In the genomic region with DNA sequence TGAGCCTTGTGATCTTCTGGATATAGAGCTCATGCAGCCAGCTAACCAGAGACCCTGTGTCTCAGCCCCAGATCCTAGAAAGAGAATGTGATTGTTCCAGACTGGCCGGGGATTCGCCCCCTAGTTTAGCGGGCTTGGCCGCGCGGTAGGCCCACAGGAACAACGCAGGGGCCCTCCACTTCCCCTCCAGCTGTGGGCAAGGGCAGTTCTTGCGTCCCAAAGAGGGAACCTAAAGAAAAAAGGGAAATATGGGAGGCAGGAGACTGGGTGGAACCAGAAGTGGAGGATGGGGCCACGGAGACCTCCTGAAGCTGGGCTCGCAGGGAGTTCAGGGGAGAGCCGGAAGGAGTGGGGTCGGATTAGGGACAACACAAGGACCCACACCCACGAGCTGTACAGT, we compare ENCODE assay signal across 18 cellular contexts. TPM values are rescaled to one million over a fixed set of nuclear protein-coding genes. Genes with fewer than 3 reads are reported as not detected.
DNase-seq lines count a peak whose midpoint lies in the region; ATAC-seq and TF ChIP-seq lines count a peak whose summit lies in the region.
"Had no signal": no experiment of that assay in that cellular context is flagged by ENCODE, and none has a peak within 500 bp of the region (broad histone marks: within the 10 kb centered on the region; RNA-seq: fewer than 3 reads in every experiment).

No MANE protein-coding gene starts in this region.

- no TSS peak for BruUV-seq in PC-3 (replicated peaks; lab: Mats Ljungman, UMichigan)

- H3K4me1 ChIP-seq in BLaER1 (peaks cover 40% of the 10 kb centered on the region), PC-3 (ENCODE audit: insufficient read depth, low read length) (peaks cover 17% of the 10 kb centered on the region), heart right ventricle (peaks cover 9 to 87% (median 63%) of the 10 kb centered on the region in 9 donors), rectal smooth muscle tissue (ENCODE audit: control insufficient read depth, insufficient read depth, low read length) (no peaks in the 10 kb centered on the region)

- H3K27me3 Mint-ChIP-seq in glutamatergic neuron (ENCODE audit: unreplicated experiment): no peaks in the 10 kb centered on the region

- no peaks in the 10 kb centered on the region for H3K36me3 ChIP-seq in BLaER1
- H3K36me3 ChIP-seq in PC-3 (ENCODE audit: low read depth, low read length): no peaks in the 10 kb centered on the region
- no peaks in the 10 kb centered on the region for H3K36me3 ChIP-seq in heart right ventricle
- H3K36me3 ChIP-seq in rectal smooth muscle tissue (ENCODE audit: control insufficient read depth, insufficient read depth, low read length): no peaks in the 10 kb centered on the region

- no peak overlapping the region for H3K9ac ChIP-seq in BLaER1
- H3K9ac ChIP-seq in PC-3 (ENCODE audit: low read length): peak overlapping the region; percentile 17; the same call in 1 of the 2 replicates
- H3K9ac ChIP-seq in rectal smooth muscle tissue (ENCODE audit: low read length): no peak overlapping the region
- H3K9ac ChIP-seq: SK-N-SH had no signal

- POLR2A ChIA-PET in PC-3 (lab: Charles Lee; ENCODE audit: unreplicated experiment): no interaction called here

- no peak for DNase-seq in PC-3
- no peak for DNase-seq in heart right ventricle
- DNase-seq in DMS 273 treated with DMSO at 0.1 percent for 48 hours (lab: John Stamatoyannopoulos, UW): no peak
- DNase-seq in glutamatergic neuron: no peak
- DNase-seq in NCI-H345 (lab: John Stamatoyannopoulos, UW): no peak
- DNase-seq: activated CD4-positive, alpha-beta T cell treated with anti-CD3 and anti-CD28 coated beads for 1 hour; body of pancreas; DND-41; NCI-H1930; retina; SK-N-SH had no signal

- H3K9me3 Mint-ChIP-seq in glutamatergic neuron (ENCODE audit: unreplicated experiment): peaks cover 1% of the 10 kb centered on the region
- H3K9me3 Mint-ChIP-seq: activated T-helper 1 cell treated with anti-CD3 and anti-CD28 coated beads, Interleukin-12 subunit alpha, Interleukin-12 subunit beta, Interleukin-2, Interleukin-4 antibody, amounts not matched to agents 30 ng/mL and 10 ng/mL and 1 ng/mL, durations not matched to agents 14 hours and 24 hours and 36 hours had no signal

- H3K4me2 ChIP-seq in BLaER1 (peak overlapping the region; percentile 90), PC-3 (ENCODE audit: low read length) (no peak overlapping the region)
- H3K4me2 ChIP-seq: SK-N-SH had no signal

- H3F3A ChIP-seq in PC-3 (ENCODE audit: low read length, unreplicated experiment): no peaks in the 10 kb centered on the region

- intact Hi-C loops in PC-3 (cut with micrococcal nuclease): no loop called here
- intact Hi-C loops in heart right ventricle (cut with DNase I): loop anchor here in 2 of 10 donors (5.0 to 10.0 kb wide), 2 partner anchors 35 to 363 kb away; no protein-coding TSS in a partner anchor

- H3K27ac Mint-ChIP-seq in glutamatergic neuron (ENCODE audit: unreplicated experiment): no peak overlapping the region

- H3K9me3 ChIP-seq in BLaER1 (no peaks in the 10 kb centered on the region), PC-3 (ENCODE audit: low read length) (no peaks in the 10 kb centered on the region), heart right ventricle (no peaks in the 10 kb centered on the region)
- H3K9me3 ChIP-seq: body of pancreas, SK-N-SH had no signal

- CTCF ChIA-PET in PC-3 (lab: Charles Lee): no interaction called here

- H4K20me1 ChIP-seq in BLaER1 (no peaks in the 10 kb centered on the region), PC-3 (ENCODE audit: low read length) (no peaks in the 10 kb centered on the region)

- no peaks in the 10 kb centered on the region for H3K79me2 ChIP-seq in PC-3 (ENCODE audit: low read length)

- H2AFZ ChIP-seq in PC-3 (ENCODE audit: low read length): no peak overlapping the region

- H3K9me2 ChIP-seq in PC-3 (replicated peaks; ENCODE audit: low read length): no peaks in the 10 kb centered on the region
- H3K9me2 ChIP-seq: SK-N-SH had no signal

- H3K4me3 ChIP-seq in BLaER1 (no peak overlapping the region), PC-3 (ENCODE audit: low read length) (no peak overlapping the region), heart right ventricle (no peak overlapping the region), rectal smooth muscle tissue (ENCODE audit: low read length) (no peak overlapping the region)
- H3K4me3 ChIP-seq: body of pancreas had no signal

- H3K27me3 ChIP-seq in BLaER1 (no peaks in the 10 kb centered on the region), PC-3 (ENCODE audit: low read length) (no peaks in the 10 kb centered on the region), heart right ventricle (no peaks in the 10 kb centered on the region), rectal smooth muscle tissue (ENCODE audit: control insufficient read depth, insufficient read depth, low read length) (no peaks in the 10 kb centered on the region)
- H3K27me3 ChIP-seq: body of pancreas had no signal

- H3K36me3 Mint-ChIP-seq in glutamatergic neuron (ENCODE audit: unreplicated experiment): no peaks in the 10 kb centered on the region

- H3K4me3 Mint-ChIP-seq in glutamatergic neuron (ENCODE audit: unreplicated experiment): no peak overlapping the region
- H3K4me3 Mint-ChIP-seq: activated T-helper 1 cell treated with anti-CD3 and anti-CD28 coated beads, Interleukin-12 subunit alpha, Interleukin-12 subunit beta, Interleukin-2, Interleukin-4 antibody, amounts not matched to agents 30 ng/mL and 10 ng/mL and 1 ng/mL, durations not matched to agents 14 hours and 24 hours and 36 hours had no signal

- no peaks in the 10 kb centered on the region for H3K4me1 Mint-ChIP-seq in glutamatergic neuron (ENCODE audit: low read depth, unreplicated experiment)

- no peak for TF ChIP-seq CTCF in PC-3 (conservative IDR thresholded peaks at IDR 0.05; ENCODE audit: low read depth, low read length)
- no peak for TF ChIP-seq CTCF in heart right ventricle (IDR thresholded peaks at IDR 0.05)
- TF ChIP-seq CTCF in glutamatergic neuron (IDR thresholded peaks at IDR 0.05; ENCODE audit: partially characterized antibody, unreplicated experiment): no peak

- peak overlapping the region; percentile 46; the same call in 1 of the 2 replicates for H3K27ac ChIP-seq in BLaER1
- H3K27ac ChIP-seq in PC-3 (ENCODE audit: low read length): 0 out of 2 replicates have a peak overlapping the region, but pooled peaks have one; percentile 41
- H3K27ac ChIP-seq in heart right ventricle: peak overlapping the region; percentile 67 to 96 (median 86)
- peak overlapping the region; percentile 3 for H3K27ac ChIP-seq in rectal smooth muscle tissue (ENCODE audit: low read depth, low read length)

- 57 to 70% methylated on average over 13 of the region's 13 CpGs for WGBS in heart right ventricle, 2 donors

- no peak for ATAC-seq in PC-3
- peak in 4 of 8 donors; percentile 1 to 16 (median 5) for ATAC-seq in heart right ventricle
- no peak for ATAC-seq in GM19328 (IDR thresholded peaks at IDR 0.05; ENCODE audit: unreplicated experiment)
- ATAC-seq: HCT116 had no signal

RNA-seq across cellular contexts. Expression of a gene that starts 18.1 kb away (rescaled TPM):
- total RNA-seq in PC-3 (2014; rRNA removed) (not detected in 2 replicates), heart right ventricle (10 to 100 TPM in 1 of 10 donors, 1 to 10 TPM in 5, under 1 TPM in 4; 0.17 to 43.2 (median 1.2) TPM), glutamatergic neuron (ENCODE audit: unreplicated experiment) (not detected)
- polyA plus RNA-seq in heart right ventricle: 1 to 10 TPM; 1.2 to 3.1 TPM
- polyA plus RNA-seq: AG04450, SK-N-SH had no signal

RNA-seq across cellular contexts. Expression of a gene that starts 41.5 kb away (rescaled TPM):
- total RNA-seq in PC-3 (2014; rRNA removed) (0.04 TPM in 1 of 2 replicates, not detected in the other), heart right ventricle (10 to 100 TPM in 9 of 10 donors, 1 to 10 TPM in 1; 8.7 to 33.4 (median 15.2) TPM), glutamatergic neuron (ENCODE audit: unreplicated experiment) (9.0 TPM)
- polyA plus RNA-seq in heart right ventricle: 10 to 100 TPM; 35.2 to 45.9 TPM

RNA-seq across cellular contexts. Expression of a gene that starts 44.3 kb away (rescaled TPM):
- total RNA-seq in PC-3 (2014; rRNA removed) (not detected in 2 replicates), heart right ventricle (under 1 TPM in 1 of 10 donors, not detected in 9; 0.62 TPM), glutamatergic neuron (ENCODE audit: unreplicated experiment) (not detected)
- polyA plus RNA-seq in heart right ventricle: 1 to 10 TPM in 1 of 2 donors, not detected in 1; 1.2 TPM
- total RNA-seq: activated T-helper 1 cell treated with anti-CD3 and anti-CD28 coated beads, Interleukin-12 subunit alpha, Interleukin-12 subunit beta, Interleukin-2, Interleukin-4 antibody, amounts not matched to agents 30 ng/mL and 10 ng/mL and 1 ng/mL, durations not matched to agents 14 hours and 24 hours and 36 hours; body of pancreas; mononuclear cell had no signal
- polyA plus RNA-seq: AG04450, SK-N-SH had no signal

Comparison
In these comparisons a context has a peak if more than half of its experiments do, and no peak if none do; other contexts are left out.
1. H3K27ac ChIP-seq: peak in every context shown above with its lines; median percentile 86 in heart right ventricle; 46 in BLaER1; 41 in PC-3; 3 in rectal smooth muscle tissue.